Comparison of ENCODE assay signal across 7 cellular contexts in the genomic region with DNA sequence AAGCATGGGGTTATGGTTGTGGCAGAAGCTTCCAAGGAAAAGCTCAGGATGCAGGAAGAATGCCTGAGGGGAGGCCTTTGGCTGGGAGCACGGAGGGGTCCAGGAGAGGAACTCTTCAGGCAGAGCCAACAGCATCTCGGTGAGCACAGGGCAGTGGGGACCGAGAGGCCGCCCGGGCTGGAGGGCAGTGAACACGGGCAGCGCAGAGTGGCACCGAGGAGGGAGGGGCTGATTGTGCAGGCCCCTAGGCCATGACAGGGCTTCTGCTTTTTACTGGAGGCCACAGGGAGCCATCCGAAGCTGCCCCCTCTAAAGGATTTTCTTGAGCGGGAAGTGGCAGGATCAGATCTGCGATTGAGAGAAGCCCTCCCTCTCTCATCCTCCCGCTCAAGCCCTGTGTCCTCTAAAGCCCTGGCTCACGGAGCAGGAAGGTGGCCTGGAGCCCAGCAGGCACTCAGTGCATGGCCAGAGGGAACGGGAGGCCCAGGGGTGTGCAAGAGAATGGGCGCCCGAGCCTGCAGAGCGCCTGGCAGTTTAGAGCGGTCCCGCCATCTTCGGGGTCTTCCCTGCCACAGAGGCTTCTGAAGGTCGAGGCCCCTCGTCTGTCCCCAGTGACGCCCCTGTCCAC. TPM values are rescaled to one million over a fixed set of nuclear protein-coding genes. Genes with fewer than 3 reads are reported as not detected.
DNase-seq lines count a peak whose midpoint lies in the region; ATAC-seq and TF ChIP-seq lines count a peak whose summit lies in the region.

No MANE protein-coding gene starts in this region.

- H3K4me3 Mint-ChIP-seq in activated T-helper 1 cell treated with anti-CD3 and anti-CD28 coated beads, Interleukin-12 subunit alpha, Interleukin-12 subunit beta, Interleukin-2, Interleukin-4 antibody, amounts not matched to agents 30 ng/mL and 10 ng/mL and 1 ng/mL, durations not matched to agents 14 hours and 24 hours and 36 hours, result no peak overlapping the region

- H3K79me2 ChIP-seq in KMS-11 (ENCODE audit: insufficient read depth, low read depth), result no peaks in the 10 kb centered on the region
- no peaks in the 10 kb centered on the region for H3K79me2 ChIP-seq in smooth muscle cell (ENCODE audit: low read depth)

- H3K27ac ChIP-seq in KMS-11, result no peak overlapping the region
- H3K27ac ChIP-seq in right cardiac atrium (ENCODE audit: low read length), result peak overlapping the region; percentile 43
- peak overlapping the region; percentile 49 for H3K27ac ChIP-seq in smooth muscle cell (ENCODE audit: low read depth)
- H3K27ac ChIP-seq in esophagus muscularis mucosa (replicated peaks in 1 of 4), result peak overlapping the region in 1 of 4 donors; percentile 30

- H3K4me1 ChIP-seq in KMS-11 (ENCODE audit: low read depth, poor library complexity, severe bottlenecking) (peaks cover 22% of the 10 kb centered on the region), right cardiac atrium (ENCODE audit: control insufficient read depth, insufficient read depth, low read length) (peaks cover 16% of the 10 kb centered on the region), smooth muscle cell (ENCODE audit: low read depth) (peaks cover 11% of the 10 kb centered on the region), esophagus muscularis mucosa (peaks cover 22 to 27% (median 25%) of the 10 kb centered on the region in 4 donors)

- no peak overlapping the region for H3K4me3 ChIP-seq in KMS-11 (IDR thresholded peaks at IDR 0.05; ENCODE audit: insufficient read depth, low read depth, low read length)
- H3K4me3 ChIP-seq in right cardiac atrium (ENCODE audit: low read length), result no peak overlapping the region
- no peak overlapping the region for H3K4me3 ChIP-seq in smooth muscle cell
- H3K4me3 ChIP-seq in esophagus muscularis mucosa, result peak overlapping the region in 1 of 4 donors; percentile 13

- no peaks in the 10 kb centered on the region for H3K36me3 ChIP-seq in KMS-11 (ENCODE audit: insufficient read depth)
- H3K36me3 ChIP-seq in smooth muscle cell (ENCODE audit: low read depth), result no peaks in the 10 kb centered on the region
- no peaks in the 10 kb centered on the region for H3K36me3 ChIP-seq in esophagus muscularis mucosa

- H3K9me3 ChIP-seq in right cardiac atrium (ENCODE audit: control insufficient read depth, low read length) (no peaks in the 10 kb centered on the region), smooth muscle cell (replicated peaks; ENCODE audit: low read depth) (no peaks in the 10 kb centered on the region), esophagus muscularis mucosa (no peaks in the 10 kb centered on the region)

- H4K20me1 ChIP-seq in KMS-11 (ENCODE audit: insufficient read depth) (no peaks in the 10 kb centered on the region), smooth muscle cell (ENCODE audit: low read depth) (no peaks in the 10 kb centered on the region)

- peak overlapping the region; percentile 28; the same call in 1 of the 2 replicates for H2AFZ ChIP-seq in KMS-11 (ENCODE audit: low read depth)
- no peak overlapping the region for H2AFZ ChIP-seq in smooth muscle cell (ENCODE audit: low read depth)

- H3K27me3 Mint-ChIP-seq in activated T-helper 1 cell treated with anti-CD3 and anti-CD28 coated beads, Interleukin-12 subunit alpha, Interleukin-12 subunit beta, Interleukin-2, Interleukin-4 antibody, amounts not matched to agents 30 ng/mL and 10 ng/mL and 1 ng/mL, durations not matched to agents 14 hours and 24 hours and 36 hours (ENCODE audit: insufficient read depth), result peaks cover 2% of the 10 kb centered on the region

- no peak for TF ChIP-seq EP300 in esophagus muscularis mucosa (IDR thresholded peaks at IDR 0.05)

- H3K4me1 Mint-ChIP-seq in activated T-helper 1 cell treated with anti-CD3 and anti-CD28 coated beads, Interleukin-12 subunit alpha, Interleukin-12 subunit beta, Interleukin-2, Interleukin-4 antibody, amounts not matched to agents 30 ng/mL and 10 ng/mL and 1 ng/mL, durations not matched to agents 14 hours and 24 hours and 36 hours (ENCODE audit: low read depth), result peaks cover 58% of the 10 kb centered on the region

- 63% methylated on average over 23 of the region's 23 CpGs for WGBS in right cardiac atrium
- 87% methylated on average over 20 of the region's 23 CpGs for WGBS in smooth muscle cell (ENCODE audit: low lambda C conversion rate)
- 75% methylated on average over 19 of the region's 23 CpGs for WGBS in esophagus muscularis mucosa

- H3K9ac ChIP-seq in KMS-11, result no peak overlapping the region
- peak overlapping the region; percentile 53 for H3K9ac ChIP-seq in smooth muscle cell (ENCODE audit: low read depth)

- TF ChIP-seq CTCF in KMS-11 (conservative IDR thresholded peaks at IDR 0.05; ENCODE audit: low read depth, low read length) (no peak), smooth muscle cell (IDR thresholded peaks at IDR 0.05; ENCODE audit: borderline replicate concordance, insufficient read depth, poor library complexity, severe bottlenecking) (no peak), esophagus muscularis mucosa (IDR thresholded peaks at IDR 0.05) (no peak)

- DNase-seq in activated T-helper 1 cell treated with anti-CD3 and anti-CD28 coated beads, Interleukin-12 subunit alpha, Interleukin-12 subunit beta, Interleukin-2, Interleukin-4 antibody, amounts not matched to agents 30 ng/mL and 10 ng/mL and 1 ng/mL, durations not matched to agents 14 hours and 24 hours and 36 hours (ENCODE audit: low spot score), result no peak
- DNase-seq in right cardiac atrium (peak; percentile 33 to 77 (median 72)), smooth muscle cell (lab: John Stamatoyannopoulos, UW; ENCODE audit: unreplicated experiment) (no peak), esophagus muscularis mucosa (ENCODE audit: extremely low spot score) (no peak), SK-N-DZ (ENCODE audit: low spot score) (no peak)

- no peaks in the 10 kb centered on the region for H3K36me3 Mint-ChIP-seq in activated T-helper 1 cell treated with anti-CD3 and anti-CD28 coated beads, Interleukin-12 subunit alpha, Interleukin-12 subunit beta, Interleukin-2, Interleukin-4 antibody, amounts not matched to agents 30 ng/mL and 10 ng/mL and 1 ng/mL, durations not matched to agents 14 hours and 24 hours and 36 hours (ENCODE audit: low read depth)

- H3K27me3 ChIP-seq in KMS-11 (ENCODE audit: insufficient read depth, low read depth), result no peaks in the 10 kb centered on the region
- H3K27me3 ChIP-seq in right cardiac atrium (ENCODE audit: control insufficient read depth, insufficient read depth), result no peaks in the 10 kb centered on the region
- no peaks in the 10 kb centered on the region for H3K27me3 ChIP-seq in smooth muscle cell (ENCODE audit: low read depth)
- H3K27me3 ChIP-seq in esophagus muscularis mucosa, result no peaks in the 10 kb centered on the region

- ATAC-seq in right cardiac atrium, result peak; percentile 70 to 75
- no peak for ATAC-seq in GM21381 (IDR thresholded peaks at IDR 0.05; ENCODE audit: unreplicated experiment)

- no peaks in the 10 kb centered on the region for H3K9me3 Mint-ChIP-seq in activated T-helper 1 cell treated with anti-CD3 and anti-CD28 coated beads, Interleukin-12 subunit alpha, Interleukin-12 subunit beta, Interleukin-2, Interleukin-4 antibody, amounts not matched to agents 30 ng/mL and 10 ng/mL and 1 ng/mL, durations not matched to agents 14 hours and 24 hours and 36 hours

- no peaks in the 10 kb centered on the region for H3F3A ChIP-seq in smooth muscle cell (ENCODE audit: low read depth)

- intact Hi-C loops in activated T-helper 1 cell treated with anti-CD3 and anti-CD28 coated beads, Interleukin-12 subunit alpha, Interleukin-12 subunit beta, Interleukin-2, Interleukin-4 antibody, amounts not matched to agents 30 ng/mL and 10 ng/mL and 1 ng/mL, durations not matched to agents 14 hours and 24 hours and 36 hours (cut with micrococcal nuclease), result loop anchor here (1.0 to 5.0 kb wide), 6 partner anchors 64 to 638 kb away; a partner anchor contains a TSS
- intact Hi-C loops in right cardiac atrium (cut with DNase I), result loop anchor here in 2 of 4 donors (10.0 kb wide), 2 partner anchors 175 to 565 kb away; no protein-coding TSS in a partner anchor
- intact Hi-C loops in esophagus muscularis mucosa (cut with DNase I), result loop anchor here (10.0 kb wide), 1 partner anchor 635 kb away; a partner anchor contains a TSS

- no peak for TF ChIP-seq POLR2A in esophagus muscularis mucosa (IDR thresholded peaks at IDR 0.05; ENCODE audit: low read depth)

- peak overlapping the region; percentile 86 for H3K27ac Mint-ChIP-seq in activated T-helper 1 cell treated with anti-CD3 and anti-CD28 coated beads, Interleukin-12 subunit alpha, Interleukin-12 subunit beta, Interleukin-2, Interleukin-4 antibody, amounts not matched to agents 30 ng/mL and 10 ng/mL and 1 ng/mL, durations not matched to agents 14 hours and 24 hours and 36 hours

- H3K4me2 ChIP-seq in KMS-11 (no peak overlapping the region), smooth muscle cell (peak overlapping the region; percentile 59)

RNA-seq across cellular contexts. Expression of a gene that starts 20.6 kb away (rescaled TPM):
- total RNA-seq in activated T-helper 1 cell treated with anti-CD3 and anti-CD28 coated beads, Interleukin-12 subunit alpha, Interleukin-12 subunit beta, Interleukin-2, Interleukin-4 antibody, amounts not matched to agents 30 ng/mL and 10 ng/mL and 1 ng/mL, durations not matched to agents 14 hours and 24 hours and 36 hours, result 16.2 and 18.8 TPM in 2 replicates
- 10 to 100 TPM; 12.3 to 17.0 (median 16.0) TPM for total RNA-seq in right cardiac atrium
- 19.6 TPM for polyA plus RNA-seq in right cardiac atrium
- total RNA-seq in smooth muscle cell, result 16.1 and 18.4 TPM in 2 replicates
- polyA plus RNA-seq in smooth muscle cell, result 11.5 and 15.7 TPM in 2 replicates
- 10 to 100 TPM; 59.2 to 66.0 (median 62.3) TPM for total RNA-seq in esophagus muscularis mucosa
- polyA plus RNA-seq in SK-N-DZ (2014; cell fraction: cytosol; rRNA removed), result 7.3 and 17.4 TPM in 2 replicates
- polyA plus RNA-seq in SK-N-DZ (2014; cell fraction: nucleus; rRNA removed), result 19.8 and 25.6 TPM in 2 replicates

Comparison
In these comparisons a context has a peak if more than half of its experiments do, and no peak if none do; other contexts are left out.
1. DNase-seq: peak in right cardiac atrium (3 of 3); none in activated T-helper 1 cell treated with anti-CD3 and anti-CD28 coated beads, Interleukin-12 subunit alpha, Interleukin-12 subunit beta, Interleukin-2, Interleukin-4 antibody, amounts not matched to agents 30 ng/mL and 10 ng/mL and 1 ng/mL, durations not matched to agents 14 hours and 24 hours and 36 hours (single experiment), smooth muscle cell (single experiment), esophagus muscularis mucosa (single experiment) and SK-N-DZ (single experiment).